In genomic region chr21:38815060-38815405, GRCh38 we compare ENCODE assay signal across 17 cellular contexts. TPM values are rescaled to one million over a fixed set of nuclear protein-coding genes. Genes with fewer than 3 reads are reported as not detected.
DNase-seq lines count a peak whose midpoint lies in the region; ATAC-seq and TF ChIP-seq lines count a peak whose summit lies in the region.
"Had no signal": no experiment of that assay in that cellular context is flagged by ENCODE, and none has a peak within 500 bp of the region (broad histone marks: within the 10 kb centered on the region; RNA-seq: fewer than 3 reads in every experiment).

No MANE protein-coding gene starts in this region.

- peak in 1 of 6 experiments; percentile 19 for TF ChIP-seq CTCF in Peyer's patch (IDR thresholded peaks at IDR 0.05)
- TF ChIP-seq CTCF in epithelial cell of esophagus (IDR thresholded peaks at IDR 0.05; ENCODE audit: insufficient read depth, low read depth, low read length, missing control alignments), result no peak
- TF ChIP-seq CTCF in smooth muscle cell (IDR thresholded peaks at IDR 0.05; ENCODE audit: borderline replicate concordance, insufficient read depth, poor library complexity, severe bottlenecking), result no peak

- H3K27ac ChIP-seq in Peyer's patch (peak overlapping the region; percentile 26 to 98 (median 92)), smooth muscle cell (ENCODE audit: low read depth) (peak overlapping the region; percentile 98)
- H3K27ac ChIP-seq: VCaP had no signal

- no peaks in the 10 kb centered on the region for H3K27me3 ChIP-seq in Peyer's patch
- H3K27me3 ChIP-seq in smooth muscle cell (ENCODE audit: low read depth), result no peaks in the 10 kb centered on the region

- peaks cover 54% of the 10 kb centered on the region for H3K79me2 ChIP-seq in smooth muscle cell (ENCODE audit: low read depth)

- peak; percentile 54 for DNase-seq in HCEC 1CT
- no peak for DNase-seq in Peyer's patch
- peak; percentile 85 for DNase-seq in epithelial cell of esophagus (ENCODE audit: low read depth)
- DNase-seq in smooth muscle cell (lab: John Stamatoyannopoulos, UW; ENCODE audit: unreplicated experiment), result no peak
- DNase-seq in kidney glomerular epithelial cell (lab: John Stamatoyannopoulos, UW), result no peak
- no peak for DNase-seq in NCI-H2081 (lab: John Stamatoyannopoulos, UW)
- DNase-seq: anterior cingulate cortex; CD4-positive, alpha-beta memory T cell; effector memory CD8-positive, alpha-beta T cell; glutamatergic neuron; KG1; NCI-H1436 treated with DMSO at 0.1 percent for 48 hours; NCI-H82; SIG-M5; substantia nigra had no signal

- H3F3A ChIP-seq in smooth muscle cell (ENCODE audit: low read depth), result peaks cover 72% of the 10 kb centered on the region

- H3K4me3 ChIP-seq in Peyer's patch, result no peak overlapping the region
- no peak overlapping the region for H3K4me3 ChIP-seq in epithelial cell of esophagus (ENCODE audit: low read length)
- H3K4me3 ChIP-seq in smooth muscle cell, result no peak overlapping the region

- H4K20me1 ChIP-seq in smooth muscle cell (ENCODE audit: low read depth), result peaks cover 68% of the 10 kb centered on the region

- no peak for TF ChIP-seq POLR2A in Peyer's patch (IDR thresholded peaks at IDR 0.05)

- H3K4me1 ChIP-seq in Peyer's patch (peaks cover 0 to 75% (median 2%) of the 10 kb centered on the region in 4 donors), smooth muscle cell (ENCODE audit: low read depth) (peaks cover 9% of the 10 kb centered on the region)

- H3K36me3 ChIP-seq in Peyer's patch (peaks cover 0 to 95% (median 3%) of the 10 kb centered on the region in 3 donors), smooth muscle cell (ENCODE audit: low read depth) (peaks cover 19% of the 10 kb centered on the region)

- 69% methylated on average over 2 of the region's 2 CpGs for WGBS in smooth muscle cell (ENCODE audit: low lambda C conversion rate)

- H3K9me3 ChIP-seq in Peyer's patch (no peaks in the 10 kb centered on the region), smooth muscle cell (replicated peaks; ENCODE audit: low read depth) (no peaks in the 10 kb centered on the region)

- ATAC-seq in GM21786 (IDR thresholded peaks at IDR 0.05; ENCODE audit: unreplicated experiment), result no peak
- ATAC-seq: effector memory CD8-positive, alpha-beta T cell had no signal

- no peak overlapping the region for H3K9ac ChIP-seq in smooth muscle cell (ENCODE audit: low read depth)

- H2AFZ ChIP-seq in smooth muscle cell (ENCODE audit: low read depth), result no peak overlapping the region

- no peak overlapping the region for H3K4me2 ChIP-seq in smooth muscle cell

RNA-seq across cellular contexts. Expression of gene ETS2, which starts 9.3 kb away (rescaled TPM):
- 100 to 1,000 TPM; 127 to 186 (median 147) TPM for total RNA-seq in Peyer's patch
- 77.0 and 77.7 TPM in 2 replicates for total RNA-seq in smooth muscle cell
- polyA plus RNA-seq in smooth muscle cell, result 63.8 and 65.9 TPM in 2 replicates

Comparison
In these comparisons a context has a peak if more than half of its experiments do, and no peak if none do; other contexts are left out.
1. DNase-seq: peak in HCEC 1CT (single experiment) and epithelial cell of esophagus (single experiment); none in Peyer's patch (0 of 3), smooth muscle cell (single experiment), kidney glomerular epithelial cell (single experiment) and NCI-H2081 (0 of 2).